ENCODE assay signal across 8 cellular contexts in the genomic region with DNA sequence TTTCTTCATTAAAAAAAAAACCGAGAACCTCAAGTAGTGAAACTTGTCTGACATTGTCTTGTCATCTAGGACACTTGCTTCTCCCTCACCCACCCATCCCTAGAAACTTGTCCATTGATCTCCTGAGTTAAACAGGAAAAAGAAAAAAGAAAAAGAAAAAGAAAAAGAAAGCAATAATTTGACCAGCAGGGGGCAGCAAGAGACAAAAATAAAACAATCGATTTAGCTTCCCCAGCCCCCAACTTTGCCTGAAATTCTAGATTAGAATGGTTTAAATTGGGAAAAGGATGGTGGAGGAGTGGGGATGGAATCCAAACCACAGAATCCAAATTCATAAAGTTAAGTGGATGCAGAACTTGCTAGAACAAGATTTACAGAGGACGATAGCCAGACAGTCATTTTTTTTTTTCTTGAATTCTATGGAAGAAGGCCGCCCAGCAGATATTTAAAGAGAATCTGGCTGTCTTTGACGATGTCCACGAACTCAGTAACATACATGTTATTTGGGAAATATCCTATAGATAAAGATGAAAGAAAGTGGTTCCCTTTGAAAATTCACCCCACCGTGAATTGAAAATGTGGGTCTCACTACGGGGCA.
DNase-seq lines count a peak whose midpoint lies in the region; ATAC-seq and TF ChIP-seq lines count a peak whose summit lies in the region.

No MANE protein-coding gene starts in this region.

- DNase-seq in Ammon's horn (ENCODE audit: low spot score) (peak; percentile 51), GM12865 (ENCODE audit: low read depth) (peak; percentile 46), NCI-H345 (lab: John Stamatoyannopoulos, UW) (peak; percentile 36), astrocyte of the hippocampus (ENCODE audit: low read depth, low spot score) (peak; percentile 69), kidney tubule cell (ENCODE audit: low spot score) (peak; percentile 58), vagina (ENCODE audit: extremely low spot score in 2 of 2) (no peak), activated T-cell treated with anti-CD3 and anti-CD28 coated beads for 4 hours (no peak)

- no peaks in the 10 kb centered on the region for H3K27me3 ChIP-seq in vagina

- H3K4me3 ChIP-seq in GM12865 (ENCODE audit: low read depth, low read length) (no peak overlapping the region), vagina (no peak overlapping the region)

- H3K4me1 ChIP-seq in vagina = no peaks in the 10 kb centered on the region

- no peak for ATAC-seq in HG02884 (IDR thresholded peaks at IDR 0.05; ENCODE audit: unreplicated experiment)

- H3K9me3 ChIP-seq in vagina = no peaks in the 10 kb centered on the region

- TF ChIP-seq POLR2A in vagina (IDR thresholded peaks at IDR 0.05) = no peak

- intact Hi-C loops in vagina (cut with DNase I) = loop anchor here (10.0 kb wide), 1 partner anchor 1849 kb away; the partner anchor contains the start of gene PDGFRA

- H3K36me3 ChIP-seq in vagina = no peaks in the 10 kb centered on the region

- H3K27ac ChIP-seq in vagina = no peak overlapping the region

- TF ChIP-seq CTCF in GM12865 (IDR thresholded peaks at IDR 0.05; ENCODE audit: insufficient read depth, low read depth, low read length, missing control alignments) = peak; percentile 40
- peak in 2 of 3 experiments; percentile 55 to 56 for TF ChIP-seq CTCF in vagina (IDR thresholded peaks at IDR 0.05)

Comparison
In these comparisons a context has a peak if more than half of its experiments do, and no peak if none do; other contexts are left out.
1. DNase-seq: peak in Ammon's horn (single experiment), GM12865 (single experiment), NCI-H345 (single experiment), astrocyte of the hippocampus (single experiment) and kidney tubule cell (single experiment); none in vagina (0 of 2) and activated T-cell treated with anti-CD3 and anti-CD28 coated beads for 4 hours (single experiment).